In genomic region chr19:19865750-19866598, GRCh38 we compare ENCODE assay signal across 1 cellular context.
TF ChIP-seq lines count a peak whose summit lies in the region.

Gene ZNF253 (plus strand): TSS chr19:19865882. CDS start chr19:19865997, 115 bp downstream.

TF ChIP-seq in WTC11, 78 proteins besides CTCF, POLR2A, EP300 and RAD21 (continued from another document and continues in another):
- TF ChIP-seq ATF6 (CRISPR knock-in tag; IDR thresholded peaks at IDR 0.05) (no peak), IRF2 (CRISPR knock-in tag; IDR thresholded peaks at IDR 0.05; ENCODE audit: borderline replicate concordance, low read depth) (no peak), NFYB (CRISPR knock-in tag; conservative IDR thresholded peaks at IDR 0.05; ENCODE audit: low read depth) (peak; percentile 88), ZNF121 (CRISPR knock-in tag; IDR thresholded peaks at IDR 0.05) (0 out of 2 replicates have a peak, but pooled peaks have one; percentile 2), FOXP4 (CRISPR knock-in tag; IDR thresholded peaks at IDR 0.05) (peak; percentile 82), USF2 (CRISPR knock-in tag; IDR thresholded peaks at IDR 0.05) (peak; percentile 79), ZBTB21 (CRISPR knock-in tag; IDR thresholded peaks at IDR 0.05; ENCODE audit: borderline replicate concordance) (no peak; the same call in 1 of the 2 replicates), FOXK1 (CRISPR knock-in tag; IDR thresholded peaks at IDR 0.05) (peak; percentile 56; the same call in 1 of the 2 replicates), KAT7 (CRISPR knock-in tag; IDR thresholded peaks at IDR 0.05; ENCODE audit: borderline replicate concordance) (0 out of 2 replicates have a peak, but pooled peaks have one; percentile 34), ZNF138 (CRISPR knock-in tag; conservative IDR thresholded peaks at IDR 0.05) (no peak), ZNF219 (CRISPR knock-in tag; IDR thresholded peaks at IDR 0.05; ENCODE audit: borderline replicate concordance) (peak; percentile 84; the same call in 1 of the 2 replicates), ZNF416 (CRISPR knock-in tag; IDR thresholded peaks at IDR 0.05) (peak; percentile 94), ATF3 (CRISPR knock-in tag; conservative IDR thresholded peaks at IDR 0.05) (no peak), CREB1 (CRISPR knock-in tag; IDR thresholded peaks at IDR 0.05) (peak; percentile 44; the same call in 1 of the 2 replicates), ZMAT4 (CRISPR knock-in tag; IDR thresholded peaks at IDR 0.05) (peak; percentile 49; the same call in 1 of the 2 replicates), JUN (CRISPR knock-in tag; IDR thresholded peaks at IDR 0.05) (peak; percentile 72; the same call in 1 of the 2 replicates), NR1H2 (CRISPR knock-in tag; IDR thresholded peaks at IDR 0.05) (no peak), PRRX2 (CRISPR knock-in tag; IDR thresholded peaks at IDR 0.05) (0 out of 2 replicates have a peak, but pooled peaks have one; percentile 19), NFE2L1 (CRISPR knock-in tag; IDR thresholded peaks at IDR 0.05) (0 out of 2 replicates have a peak, but pooled peaks have one; percentile 29), ZNF317 (CRISPR knock-in tag; IDR thresholded peaks at IDR 0.05; ENCODE audit: borderline replicate concordance, low read depth) (no peak), CREM (CRISPR knock-in tag; IDR thresholded peaks at IDR 0.05) (peak; percentile 68; the same call in 1 of the 2 replicates), PRDM15 (CRISPR knock-in tag; IDR thresholded peaks at IDR 0.05) (peak; percentile 42), AR (CRISPR knock-in tag; IDR thresholded peaks at IDR 0.05) (peak; percentile 48; the same call in 1 of the 2 replicates), MAX (CRISPR knock-in tag; IDR thresholded peaks at IDR 0.05) (peak; percentile 89), NR3C1 (CRISPR knock-in tag; conservative IDR thresholded peaks at IDR 0.05; ENCODE audit: low read depth) (no peak), TP53 (CRISPR knock-in tag; IDR thresholded peaks at IDR 0.05) (no peak), GRHL2 (CRISPR knock-in tag; IDR thresholded peaks at IDR 0.05; ENCODE audit: insufficient replicate concordance, severe bottlenecking) (no peak), ZNF281 (CRISPR knock-in tag; IDR thresholded peaks at IDR 0.05) (no peak), ZNF396 (CRISPR knock-in tag; IDR thresholded peaks at IDR 0.05; ENCODE audit: borderline replicate concordance) (no peak), STAT6 (CRISPR knock-in tag; conservative IDR thresholded peaks at IDR 0.05; ENCODE audit: low read depth) (no peak), E2F1 (CRISPR knock-in tag; IDR thresholded peaks at IDR 0.05) (no peak; the same call in 1 of the 2 replicates), SMAD3 (CRISPR knock-in tag; IDR thresholded peaks at IDR 0.05; ENCODE audit: borderline replicate concordance) (0 out of 2 replicates have a peak, but pooled peaks have one; percentile 19)
